24 cellular contexts compared by ENCODE assay signal in genomic region chr11:109968299-109968698, GRCh38.
DNase-seq lines count a peak whose midpoint lies in the region; ATAC-seq, FAIRE-seq and TF ChIP-seq lines count a peak whose summit lies in the region.
"Had no signal": no experiment of that assay in that cellular context is flagged by ENCODE, and none has a peak within 500 bp of the region (broad histone marks: within the 10 kb centered on the region; RNA-seq: fewer than 3 reads in every experiment).

No MANE protein-coding gene starts in this region.

- peaks cover 68% of the 10 kb centered on the region for H3K4me1 Mint-ChIP-seq in stimulated activated memory B cell treated with anti-CD40 and anti-IgM and Interleukin-4, amounts not matched to agents 10 μg/mL and 1 μg/mL and 100 μg/mL, for 72 hours
- H3K4me1 Mint-ChIP-seq: CD4-positive, alpha-beta memory T cell had no signal

- no peak for TF ChIP-seq EP300 in gastroesophageal sphincter (IDR thresholded peaks at IDR 0.05)

- DNase-seq in GM12865 (ENCODE audit: low read depth), result peak; percentile 49
- DNase-seq in GM18507 (ENCODE audit: extremely low spot score, insufficient read length, low read depth), result no peak
- DNase-seq in T-helper 2 cell, result no peak
- no peak for DNase-seq in NCI-H526 treated with DMSO at 0.1 percent for 48 hours (lab: John Stamatoyannopoulos, UW)
- DNase-seq: 8988T; ACHN; AML-193; BE2C; C1 segment of cervical spinal cord; Calu3; CD4-positive, alpha-beta memory T cell; COR-L47; DMS53; DMS79 treated with DMSO at 0.1 percent for 48 hours; GF-D8; GM23248; H7; HCEC 1CT had no signal

- no peaks in the 10 kb centered on the region for H3K27me3 ChIP-seq in gastroesophageal sphincter
- H3K27me3 ChIP-seq: BE2C had no signal

- no peaks in the 10 kb centered on the region for H3K27me3 Mint-ChIP-seq in stimulated activated memory B cell treated with anti-CD40 and anti-IgM and Interleukin-4, amounts not matched to agents 10 μg/mL and 1 μg/mL and 100 μg/mL, for 72 hours
- H3K27me3 Mint-ChIP-seq: CD4-positive, alpha-beta memory T cell had no signal

- H3K36me3 Mint-ChIP-seq in stimulated activated memory B cell treated with anti-CD40 and anti-IgM and Interleukin-4, amounts not matched to agents 10 μg/mL and 1 μg/mL and 100 μg/mL, for 72 hours, result peaks cover 11% of the 10 kb centered on the region
- H3K36me3 Mint-ChIP-seq: CD4-positive, alpha-beta memory T cell had no signal

- WGBS in gastroesophageal sphincter (ENCODE audit: low coverage in 1 of 2), 2 donors, result 73 to 95% methylated on average over 2 to 3 of the region's 3 CpGs

- TF ChIP-seq POLR2A in gastroesophageal sphincter (IDR thresholded peaks at IDR 0.05), result no peak

- H3K4me3 ChIP-seq in GM12865 (ENCODE audit: low read depth, low read length) (no peak overlapping the region), gastroesophageal sphincter (no peak overlapping the region)
- H3K4me3 ChIP-seq: A549, GM23248 had no signal

- no peak overlapping the region for H3K27ac ChIP-seq in gastroesophageal sphincter
- H3K27ac ChIP-seq: A549, GM23248 had no signal

- H3K4me3 Mint-ChIP-seq in stimulated activated memory B cell treated with anti-CD40 and anti-IgM and Interleukin-4, amounts not matched to agents 10 μg/mL and 1 μg/mL and 100 μg/mL, for 72 hours, result no peak overlapping the region
- H3K4me3 Mint-ChIP-seq: CD4-positive, alpha-beta memory T cell had no signal

- H3K4me1 ChIP-seq in gastroesophageal sphincter, result peaks cover 0 to 23% (median 8%) of the 10 kb centered on the region in 3 donors
- H3K4me1 ChIP-seq: A549, BE2C had no signal

- TF ChIP-seq CTCF in GM12865 (IDR thresholded peaks at IDR 0.05; ENCODE audit: insufficient read depth, low read depth, low read length, missing control alignments), result no peak
- no peak for TF ChIP-seq CTCF in gastroesophageal sphincter (IDR thresholded peaks at IDR 0.05)

- no peaks in the 10 kb centered on the region for H3K9me3 ChIP-seq in gastroesophageal sphincter
- H3K9me3 ChIP-seq: A549, BE2C had no signal

- peak overlapping the region; percentile 80 for H3K27ac Mint-ChIP-seq in stimulated activated memory B cell treated with anti-CD40 and anti-IgM and Interleukin-4, amounts not matched to agents 10 μg/mL and 1 μg/mL and 100 μg/mL, for 72 hours
- H3K27ac Mint-ChIP-seq: CD4-positive, alpha-beta memory T cell had no signal

- ATAC-seq in HG02610 (IDR thresholded peaks at IDR 0.05; ENCODE audit: unreplicated experiment) (peak; percentile 43), GM21367 (IDR thresholded peaks at IDR 0.05; ENCODE audit: unreplicated experiment) (no peak), gastroesophageal sphincter (no peak)
- no peak for ATAC-seq in stimulated activated memory B cell treated with anti-CD40 and anti-IgM and Interleukin-4, amounts not matched to agents 10 μg/mL and 1 μg/mL and 100 μg/mL, for 72 hours
- ATAC-seq: A549 had no signal

- H3K9me3 Mint-ChIP-seq in stimulated activated memory B cell treated with anti-CD40 and anti-IgM and Interleukin-4, amounts not matched to agents 10 μg/mL and 1 μg/mL and 100 μg/mL, for 72 hours, result peaks cover 5% of the 10 kb centered on the region

- no peaks in the 10 kb centered on the region for H3K36me3 ChIP-seq in gastroesophageal sphincter
- H3K36me3 ChIP-seq: BE2C had no signal

- peak; percentile 24 for FAIRE-seq in GM18507 (lab: Jason Lieb, UNC)
- FAIRE-seq: A549, H1 had no signal
